Comparison of ENCODE assay signal across 25 cellular contexts in the genomic region with DNA sequence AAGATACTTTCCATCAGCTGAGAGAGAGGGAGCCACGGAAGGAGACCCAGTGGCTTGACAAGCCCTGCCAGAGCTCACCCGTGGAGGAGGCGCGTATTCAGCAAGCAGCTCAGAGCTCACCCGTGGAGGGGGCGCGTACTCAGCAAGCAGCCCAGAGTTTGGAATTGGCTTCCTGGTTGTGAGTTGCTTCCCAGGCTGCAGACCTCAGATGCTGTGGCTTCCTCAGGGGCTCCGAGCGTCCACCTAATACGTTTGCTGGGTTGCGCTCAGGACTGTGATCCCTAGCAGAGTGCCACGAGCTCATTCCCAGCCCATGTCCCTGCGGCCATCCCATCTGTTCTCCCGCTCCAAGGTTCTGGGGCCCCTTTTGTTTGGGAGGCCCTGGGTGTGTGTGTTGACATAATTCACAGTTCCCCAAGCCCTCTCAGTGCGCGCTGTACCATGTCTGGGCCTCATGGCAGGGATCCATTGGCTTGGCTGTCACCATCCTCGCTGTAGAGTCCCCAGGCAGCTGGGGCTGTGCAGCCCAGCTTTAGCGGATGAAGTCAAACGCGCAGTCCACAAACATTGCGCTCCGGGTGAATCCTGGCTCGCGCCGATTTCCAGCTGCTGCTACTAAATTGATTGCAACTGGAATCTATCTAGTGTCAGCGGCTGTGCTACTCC. TPM values are rescaled to one million over a fixed set of nuclear protein-coding genes. Genes with fewer than 3 reads are reported as not detected.
A peak's percentile ranks its signal among the peaks of the same experiment; 100 is the strongest.
DNase-seq lines count a peak whose midpoint lies in the region; ATAC-seq, FAIRE-seq and TF ChIP-seq lines count a peak whose summit lies in the region.
"Had no signal": no experiment of that assay in that cellular context is flagged by ENCODE, and none has a peak within 500 bp of the region (broad histone marks: within the 10 kb centered on the region; RNA-seq: fewer than 3 reads in every experiment).

No MANE protein-coding gene starts in this region.

- CTCF ChIA-PET in CD8-positive, alpha-beta memory T cell (lab: Charles Lee), result no interaction called here

- no peaks in the 10 kb centered on the region for H3K36me3 Mint-ChIP-seq in CD8-positive, alpha-beta memory T cell

- H3K9me3 Mint-ChIP-seq in CD8-positive, alpha-beta memory T cell, result no peaks in the 10 kb centered on the region
- H3K9me3 Mint-ChIP-seq: activated B cell treated with CpG ODN at 0.5 μM for 24 hours; activated T-helper 2 cell treated with anti-CD3 and anti-CD28 coated beads, Interferon-gamma antibody, Interleukin-2, Interleukin-4, amounts not matched to agents 10 μg/mL and 5 μg/mL and 100 μg/mL, durations not matched to agents 14 hours and 24 hours and 36 hours; dendritic cell treated with granulocyte-macrophage colony-stimulating factor and Interleukin-4, amounts not matched to agents 40 ng/mL and 50 ng/mL, for 4 days had no signal

- peak; percentile 12 for DNase-seq in NCI-H82 (lab: John Stamatoyannopoulos, UW)
- no peak for DNase-seq in NCI-H82 treated with DMSO at 0.1 percent for 48 hours (lab: John Stamatoyannopoulos, UW; ENCODE audit: unreplicated experiment)
- peak in 49 of 58 donors; percentile 32 to 78 (median 62) for DNase-seq in anterior cingulate cortex (lab: John Stamatoyannopoulos, UW)
- peak; percentile 60 for DNase-seq in medulla oblongata (ENCODE audit: extremely low spot score)
- peak; percentile 26 to 36 for DNase-seq in thyroid gland
- no peak for DNase-seq in NCI-H187 treated with DMSO at 0.1 percent for 48 hours (lab: John Stamatoyannopoulos, UW)
- DNase-seq in pancreas, result no peak
- no peak for DNase-seq in CD8-positive, alpha-beta memory T cell
- DNase-seq: ACHN; activated B cell treated with CpG ODN at 0.5 μM for 24 hours; activated CD8-positive, alpha-beta memory T cell treated with anti-CD3 and anti-CD28 coated beads for 24 hours; amniotic stem cell; COR-L47; esophagus squamous epithelium; left lung; NCI-H226; stimulated activated CD4-positive, alpha-beta T cell treated with anti-CD3 and anti-CD28 coated beads, Interleukin-4, amount 100 ng/mL, for 1 hour had no signal

- peaks cover 7% of the 10 kb centered on the region for H3K27me3 ChIP-seq in thyroid gland
- peaks cover 0 to 26% (median 0%) of the 10 kb centered on the region in 4 donors for H3K27me3 ChIP-seq in pancreas
- peaks cover 3% of the 10 kb centered on the region for H3K27me3 ChIP-seq in CD8-positive, alpha-beta memory T cell (ENCODE audit: insufficient read depth, low read length, poor library complexity, severe bottlenecking)

- no peak overlapping the region for H3K27ac Mint-ChIP-seq in CD8-positive, alpha-beta memory T cell
- H3K27ac Mint-ChIP-seq: activated B cell treated with CpG ODN at 0.5 μM for 24 hours; activated T-helper 2 cell treated with anti-CD3 and anti-CD28 coated beads, Interferon-gamma antibody, Interleukin-2, Interleukin-4, amounts not matched to agents 10 μg/mL and 5 μg/mL and 100 μg/mL, durations not matched to agents 14 hours and 24 hours and 36 hours; dendritic cell treated with granulocyte-macrophage colony-stimulating factor and Interleukin-4, amounts not matched to agents 40 ng/mL and 50 ng/mL, for 4 days had no signal

- intact Hi-C loops in thyroid gland (cut with DNase I), result loop anchor here (5.0 to 10.0 kb wide), 2 partner anchors 169 to 1087 kb away; no protein-coding TSS in a partner anchor
- intact Hi-C loops in pancreas (cut with DNase I), result loop anchor here in 2 of 3 donors (10.0 kb wide), 1 partner anchor 1087 kb away; no protein-coding TSS in a partner anchor

- peaks cover 35 to 53% of the 10 kb centered on the region in 2 donors for H3K27me3 Mint-ChIP-seq in CD8-positive, alpha-beta memory T cell

- 12 to 16% methylated on average over 17 to 24 of the region's 26 CpGs for WGBS in thyroid gland, 2 donors
- 18 to 27% methylated on average over 26 of the region's 26 CpGs for WGBS in pancreas, 2 donors

- H3K4me3 Mint-ChIP-seq in CD8-positive, alpha-beta memory T cell, result no peak overlapping the region
- H3K4me3 Mint-ChIP-seq: activated B cell treated with CpG ODN at 0.5 μM for 24 hours; dendritic cell treated with granulocyte-macrophage colony-stimulating factor and Interleukin-4, amounts not matched to agents 40 ng/mL and 50 ng/mL, for 4 days had no signal

- H3K27ac ChIP-seq in thyroid gland (no peak overlapping the region), pancreas (no peak overlapping the region)
- no peak overlapping the region for H3K27ac ChIP-seq in CD8-positive, alpha-beta memory T cell (ENCODE audit: low read depth, low read length)
- H3K27ac ChIP-seq: esophagus squamous epithelium, heart right ventricle, left lung, tibial nerve had no signal

- H3K4me1 ChIP-seq in thyroid gland, result peaks cover 0 to 25% of the 10 kb centered on the region in 2 donors
- H3K4me1 ChIP-seq in pancreas, result no peaks in the 10 kb centered on the region
- H3K4me1 ChIP-seq in CD8-positive, alpha-beta memory T cell (ENCODE audit: insufficient read depth, low read length), result no peaks in the 10 kb centered on the region

- H3K9me3 ChIP-seq in thyroid gland (no peaks in the 10 kb centered on the region), pancreas (no peaks in the 10 kb centered on the region)
- H3K9me3 ChIP-seq in CD8-positive, alpha-beta memory T cell (ENCODE audit: low read length), result no peaks in the 10 kb centered on the region
- H3K9me3 ChIP-seq: esophagus squamous epithelium, heart right ventricle, left lung, tibial nerve had no signal

- ATAC-seq in pancreas, result no peak
- ATAC-seq: left lung, Panc1, right cardiac atrium had no signal

- peaks cover 6 to 10% (median 6%) of the 10 kb centered on the region in 3 donors for H3K4me1 Mint-ChIP-seq in CD8-positive, alpha-beta memory T cell

- H3K4me3 ChIP-seq in thyroid gland (replicated peaks in 1 of 3) (no peak overlapping the region), pancreas (no peak overlapping the region)
- no peak overlapping the region for H3K4me3 ChIP-seq in CD8-positive, alpha-beta memory T cell (ENCODE audit: low read length)
- H3K4me3 ChIP-seq: esophagus squamous epithelium, heart right ventricle, left lung, tibial nerve had no signal

- no peak for FAIRE-seq in pancreas (lab: Jason Lieb, UNC)
- FAIRE-seq: HTR-8/SVneo had no signal

- TF ChIP-seq CTCF in thyroid gland (IDR thresholded peaks at IDR 0.05), result no peak
- TF ChIP-seq CTCF in pancreas (IDR thresholded peaks at IDR 0.05), result no peak

- no peak for TF ChIP-seq POLR2A in thyroid gland (IDR thresholded peaks at IDR 0.05)

- H3K36me3 ChIP-seq in thyroid gland, result no peaks in the 10 kb centered on the region
- no peaks in the 10 kb centered on the region for H3K36me3 ChIP-seq in pancreas
- H3K36me3 ChIP-seq in CD8-positive, alpha-beta memory T cell (ENCODE audit: insufficient read depth, low read length), result no peaks in the 10 kb centered on the region
- H3K36me3 ChIP-seq: esophagus squamous epithelium, heart right ventricle, left lung, tibial nerve had no signal

- POLR2A ChIA-PET in CD8-positive, alpha-beta memory T cell (lab: Charles Lee), result no interaction called here

RNA-seq across cellular contexts. Expression of a gene that starts 3.6 kb away (rescaled TPM):
- total RNA-seq in thyroid gland (1 to 10 TPM in 2 of 4 donors, under 1 TPM in 2; 0.22 to 1.6 (median 0.81) TPM), pancreas (1 to 10 TPM in 4 of 6 donors, under 1 TPM in 2; 0.40 to 4.3 (median 2.2) TPM)
- polyA plus RNA-seq in pancreas, result 1 to 10 TPM in 1 of 2 donors, under 1 TPM in 1; 0.38 to 3.1 TPM
- not detected for total RNA-seq in CD8-positive, alpha-beta memory T cell
- polyA plus RNA-seq in CD8-positive, alpha-beta memory T cell, result not detected
- total RNA-seq: activated B cell treated with CpG ODN at 0.5 μM for 24 hours; activated T-helper 2 cell treated with anti-CD3 and anti-CD28 coated beads, Interferon-gamma antibody, Interleukin-2, Interleukin-4, amounts not matched to agents 10 μg/mL and 5 μg/mL and 100 μg/mL, durations not matched to agents 14 hours and 24 hours and 36 hours; MCF 10A had no signal

Comparison
In these comparisons a context has a peak if more than half of its experiments do, and no peak if none do; other contexts are left out.
1. DNase-seq: peak in NCI-H82 (single experiment), anterior cingulate cortex (49 of 58), medulla oblongata (single experiment) and thyroid gland (2 of 2); none in NCI-H82 treated with DMSO at 0.1 percent for 48 hours (single experiment), NCI-H187 treated with DMSO at 0.1 percent for 48 hours (single experiment), pancreas (0 of 6) and CD8-positive, alpha-beta memory T cell (0 of 5).